In genomic region chr9:124035001-124035650, GRCh38 we compare ENCODE assay signal across 29 cellular contexts. TPM values are rescaled to one million over a fixed set of nuclear protein-coding genes. Genes with fewer than 3 reads are reported as not detected.
"Had no signal": no experiment of that assay in that cellular context is flagged by ENCODE, and none has a peak within 500 bp of the region (broad histone marks: within the 10 kb centered on the region; RNA-seq: fewer than 3 reads in every experiment).

No MANE protein-coding gene starts in this region.

- H3K27ac Mint-ChIP-seq: effector memory CD8-positive, alpha-beta T cell; memory B cell; natural killer cell treated with Interleukin-12 subunit alpha and Interleukin-12 subunit beta and Interleukin-15 and Interleukin-18, amount 100 ng/mL, for 72 hours had no signal

- H3K27ac ChIP-seq: esophagus squamous epithelium, heart right ventricle, psoas muscle, skin epidermis, thoracic aorta, tibial nerve, vagina had no signal

- H3K27me3 ChIP-seq: vagina had no signal

- H3K4me1 Mint-ChIP-seq: neural crest cell had no signal

- H3K9me3 Mint-ChIP-seq: effector memory CD8-positive, alpha-beta T cell; natural killer cell treated with Interleukin-12 subunit alpha and Interleukin-12 subunit beta and Interleukin-15 and Interleukin-18, amount 100 ng/mL, for 72 hours; neural crest cell had no signal

- H3K4me1 ChIP-seq: psoas muscle, vagina had no signal

- H3K4me3 ChIP-seq: esophagus squamous epithelium, heart right ventricle, lung, psoas muscle, skin epidermis, thoracic aorta, tibial nerve, vagina had no signal

- H3K36me3 ChIP-seq: esophagus squamous epithelium, heart right ventricle, thoracic aorta, tibial nerve, vagina had no signal

- ATAC-seq: effector memory CD8-positive, alpha-beta T cell; left ventricle myocardium superior; psoas muscle; right cardiac atrium had no signal

- H3K4me3 Mint-ChIP-seq: effector memory CD8-positive, alpha-beta T cell; memory B cell; natural killer cell treated with Interleukin-12 subunit alpha and Interleukin-12 subunit beta and Interleukin-15 and Interleukin-18, amount 100 ng/mL, for 72 hours; neural crest cell had no signal

- H3K9me3 ChIP-seq: esophagus squamous epithelium, heart right ventricle, psoas muscle, thoracic aorta, tibial nerve, vagina had no signal

- H3K36me3 Mint-ChIP-seq: memory B cell; natural killer cell treated with Interleukin-12 subunit alpha and Interleukin-12 subunit beta and Interleukin-15 and Interleukin-18, amount 100 ng/mL, for 72 hours had no signal

- DNase-seq: cerebellar nuclear complex; cortex of kidney; effector memory CD8-positive, alpha-beta T cell; erythroblast; esophagus squamous epithelium; foreskin melanocyte; glutamatergic neuron; heart right ventricle; hippocampal formation; left ventricle myocardium superior; naive B cell; psoas muscle; right cardiac atrium; stimulated activated CD4-positive, alpha-beta T cell treated with anti-CD3 and anti-CD28 coated beads, Interleukin-15, amount 100 ng/mL, for 24 hours; stimulated activated CD4-positive, alpha-beta T cell treated with anti-CD3 and anti-CD28 coated beads, Interleukin-2, amount 100 ng/mL, for 48 hours; stimulated activated naive CD4-positive, alpha-beta T cell treated with Interleukin-2 at 50 U/mL for 16 hours had no signal

RNA-seq across cellular contexts. Expression of gene LHX2, which starts 23.6 kb away (rescaled TPM):
- total RNA-seq: dermis microvascular lymphatic vessel endothelial cell; left ventricle myocardium superior; mononuclear cell; natural killer cell treated with Interleukin-12 subunit alpha and Interleukin-12 subunit beta and Interleukin-15 and Interleukin-18, amount 100 ng/mL, for 72 hours; osteocyte; psoas muscle; renal cortical epithelial cell; thoracic aorta; tibial nerve; ureter; vagina had no signal
